ENCODE assay signal across 8 cellular contexts in genomic region chr14:75147423-75148071, GRCh38. TPM values are rescaled to one million over a fixed set of nuclear protein-coding genes. Genes with fewer than 3 reads are reported as not detected.
A peak's percentile ranks its signal among the peaks of the same experiment; 100 is the strongest.
DNase-seq lines count a peak whose midpoint lies in the region; ATAC-seq and FAIRE-seq lines count a peak whose summit lies in the region.

No MANE protein-coding gene starts in this region.

- H2AFZ ChIP-seq in GM23248 = no peak overlapping the region

- 54 to 64% methylated on average over 13 of the region's 13 CpGs for WGBS in GM23248 (ENCODE audit: low coverage in 1 of 2, low lambda C conversion rate in 2 of 2, missing lambda C conversion rate in 2 of 2), 2 experiments

- no peaks in the 10 kb centered on the region for H3K9me3 Mint-ChIP-seq in activated CD8-positive, alpha-beta T cell treated with anti-CD3 and anti-CD28 coated beads, Interleukin-2, amount 10 ng/mL, durations not matched to agents 7 days and 5 days (ENCODE audit: insufficient read depth)
- no peaks in the 10 kb centered on the region for H3K9me3 Mint-ChIP-seq in activated T-helper 2 cell treated with anti-CD3 and anti-CD28 coated beads, Interferon-gamma antibody, Interleukin-2, Interleukin-4, amounts not matched to agents 10 μg/mL and 5 μg/mL and 100 μg/mL, durations not matched to agents 14 hours and 24 hours and 36 hours

- DNase-seq in GM23248 = peak; percentile 84
- peak; percentile 47 for DNase-seq in activated CD8-positive, alpha-beta T cell treated with anti-CD3 and anti-CD28 coated beads, Interleukin-2, amount 10 ng/mL, durations not matched to agents 7 days and 5 days
- DNase-seq in head of caudate nucleus = peak; percentile 43 to 94 (median 83)
- DNase-seq in nucleus accumbens (lab: John Stamatoyannopoulos, UW) = peak; percentile 35 to 94 (median 83)
- DNase-seq in activated T-helper 2 cell treated with anti-CD3 and anti-CD28 coated beads, Interferon-gamma antibody, Interleukin-2, Interleukin-4, amounts not matched to agents 10 μg/mL and 5 μg/mL and 100 μg/mL, durations not matched to agents 14 hours and 24 hours and 36 hours (ENCODE audit: low spot score) = no peak
- DNase-seq in GM19239 (ENCODE audit: insufficient read length, low spot score) = no peak
- DNase-seq in cerebellar nuclear complex (lab: John Stamatoyannopoulos, UW) = no peak

- H3F3A ChIP-seq in GM23248 (ENCODE audit: insufficient read depth) = peaks cover 20% of the 10 kb centered on the region

- H3K27me3 Mint-ChIP-seq in activated CD8-positive, alpha-beta T cell treated with anti-CD3 and anti-CD28 coated beads, Interleukin-2, amount 10 ng/mL, durations not matched to agents 7 days and 5 days (ENCODE audit: low read depth) = no peaks in the 10 kb centered on the region
- H3K27me3 Mint-ChIP-seq in activated T-helper 2 cell treated with anti-CD3 and anti-CD28 coated beads, Interferon-gamma antibody, Interleukin-2, Interleukin-4, amounts not matched to agents 10 μg/mL and 5 μg/mL and 100 μg/mL, durations not matched to agents 14 hours and 24 hours and 36 hours (ENCODE audit: low read depth) = no peaks in the 10 kb centered on the region

- no peak for FAIRE-seq in GM19239 (lab: Jason Lieb, UNC)

- in situ Hi-C loops in GM23248 (cut with MboI) = loop anchor here (25.0 kb wide), 1 partner anchor 315 kb away; no protein-coding TSS in a partner anchor

- peak overlapping the region; percentile 20 for H3K4me2 ChIP-seq in GM23248 (ENCODE audit: unreplicated experiment)

- no peak overlapping the region for H3K4me3 Mint-ChIP-seq in activated CD8-positive, alpha-beta T cell treated with anti-CD3 and anti-CD28 coated beads, Interleukin-2, amount 10 ng/mL, durations not matched to agents 7 days and 5 days
- no peak overlapping the region for H3K4me3 Mint-ChIP-seq in activated T-helper 2 cell treated with anti-CD3 and anti-CD28 coated beads, Interferon-gamma antibody, Interleukin-2, Interleukin-4, amounts not matched to agents 10 μg/mL and 5 μg/mL and 100 μg/mL, durations not matched to agents 14 hours and 24 hours and 36 hours (ENCODE audit: low read depth)

- CTCF ChIA-PET in activated CD8-positive, alpha-beta T cell treated with anti-CD3 and anti-CD28 coated beads, Interleukin-2, amount 10 ng/mL, durations not matched to agents 7 days and 5 days (lab: Charles Lee) = interaction anchor here (1.0 to 1.1 kb wide), 2 partner anchors 15 to 148 kb away, joined by 3 read pairs; no protein-coding TSS in a partner anchor

- peaks cover 98% of the 10 kb centered on the region for H3K79me2 ChIP-seq in GM23248 (ENCODE audit: insufficient read depth)

- peaks cover 45% of the 10 kb centered on the region for H3K4me1 Mint-ChIP-seq in activated CD8-positive, alpha-beta T cell treated with anti-CD3 and anti-CD28 coated beads, Interleukin-2, amount 10 ng/mL, durations not matched to agents 7 days and 5 days (ENCODE audit: low read depth)
- peaks cover 50% of the 10 kb centered on the region for H3K4me1 Mint-ChIP-seq in activated T-helper 2 cell treated with anti-CD3 and anti-CD28 coated beads, Interferon-gamma antibody, Interleukin-2, Interleukin-4, amounts not matched to agents 10 μg/mL and 5 μg/mL and 100 μg/mL, durations not matched to agents 14 hours and 24 hours and 36 hours (ENCODE audit: low read depth)

- peak; percentile 67 for ATAC-seq in activated CD8-positive, alpha-beta T cell treated with anti-CD3 and anti-CD28 coated beads, Interleukin-2, amount 10 ng/mL, durations not matched to agents 7 days and 5 days
- ATAC-seq in HG03520 (IDR thresholded peaks at IDR 0.05; ENCODE audit: unreplicated experiment) = no peak

- H3K27ac ChIP-seq in GM23248 = peak overlapping the region; percentile 89

- no peaks in the 10 kb centered on the region for H3K27me3 ChIP-seq in GM23248 (replicated peaks; ENCODE audit: insufficient read depth)

- POLR2A ChIA-PET in activated CD8-positive, alpha-beta T cell treated with anti-CD3 and anti-CD28 coated beads, Interleukin-2, amount 10 ng/mL, durations not matched to agents 7 days and 5 days (lab: Charles Lee) = no interaction called here

- no peaks in the 10 kb centered on the region for H3K9me2 ChIP-seq in GM23248 (ENCODE audit: insufficient read depth)

- peaks cover 26% of the 10 kb centered on the region for H3K36me3 ChIP-seq in GM23248 (ENCODE audit: low read depth)

- H3K4me1 ChIP-seq in GM23248 (ENCODE audit: insufficient read depth) = peaks cover 16% of the 10 kb centered on the region

- H3K9ac ChIP-seq in GM23248 = peak overlapping the region; percentile 66

- no peak overlapping the region for H3K4me3 ChIP-seq in GM23248

- intact Hi-C loops in head of caudate nucleus (cut with DNase I) = no loop called here
- intact Hi-C loops in activated T-helper 2 cell treated with anti-CD3 and anti-CD28 coated beads, Interferon-gamma antibody, Interleukin-2, Interleukin-4, amounts not matched to agents 10 μg/mL and 5 μg/mL and 100 μg/mL, durations not matched to agents 14 hours and 24 hours and 36 hours (cut with micrococcal nuclease) = no loop called here

- H3K9me3 ChIP-seq in GM23248 (ENCODE audit: low read depth) = no peaks in the 10 kb centered on the region

- H4K20me1 ChIP-seq in GM23248 (ENCODE audit: insufficient read depth) = 0 out of 2 replicates have a peak, but pooled peaks cover 3% of the 10 kb centered on the region

- H3K36me3 Mint-ChIP-seq in activated CD8-positive, alpha-beta T cell treated with anti-CD3 and anti-CD28 coated beads, Interleukin-2, amount 10 ng/mL, durations not matched to agents 7 days and 5 days (ENCODE audit: low read depth) = peaks cover 51% of the 10 kb centered on the region
- H3K36me3 Mint-ChIP-seq in activated T-helper 2 cell treated with anti-CD3 and anti-CD28 coated beads, Interferon-gamma antibody, Interleukin-2, Interleukin-4, amounts not matched to agents 10 μg/mL and 5 μg/mL and 100 μg/mL, durations not matched to agents 14 hours and 24 hours and 36 hours (ENCODE audit: low read depth) = peaks cover 71% of the 10 kb centered on the region

- no peak overlapping the region for H3K27ac Mint-ChIP-seq in activated CD8-positive, alpha-beta T cell treated with anti-CD3 and anti-CD28 coated beads, Interleukin-2, amount 10 ng/mL, durations not matched to agents 7 days and 5 days
- H3K27ac Mint-ChIP-seq in activated T-helper 2 cell treated with anti-CD3 and anti-CD28 coated beads, Interferon-gamma antibody, Interleukin-2, Interleukin-4, amounts not matched to agents 10 μg/mL and 5 μg/mL and 100 μg/mL, durations not matched to agents 14 hours and 24 hours and 36 hours = no peak overlapping the region

RNA-seq across cellular contexts. Expression of gene NEK9, which starts 20.7 kb away (rescaled TPM):
- 27.6 and 41.0 TPM in 2 replicates for total RNA-seq in GM23248 (2014; rRNA removed; shearing (Covaris generic))
- 41.2 and 47.6 TPM in 2 replicates for polyA plus RNA-seq in GM23248 (2016; fragmentation: Nextera tagmentation; extraction: Ambion mirVana)
- total RNA-seq in activated CD8-positive, alpha-beta T cell treated with anti-CD3 and anti-CD28 coated beads, Interleukin-2, amount 10 ng/mL, durations not matched to agents 7 days and 5 days = 10 to 100 TPM; 73.7 to 80.0 TPM
- 58.1 and 69.8 TPM in 2 replicates for total RNA-seq in activated T-helper 2 cell treated with anti-CD3 and anti-CD28 coated beads, Interferon-gamma antibody, Interleukin-2, Interleukin-4, amounts not matched to agents 10 μg/mL and 5 μg/mL and 100 μg/mL, durations not matched to agents 14 hours and 24 hours and 36 hours

RNA-seq across cellular contexts. Expression of gene TMED10, which starts 28.9 kb away (rescaled TPM):
- total RNA-seq in GM23248 (2014; rRNA removed; shearing (Covaris generic)) = 359 and 363 TPM in 2 replicates
- 540 and 553 TPM in 2 replicates for polyA plus RNA-seq in GM23248 (2016; fragmentation: Nextera tagmentation; extraction: Ambion mirVana)
- total RNA-seq in activated CD8-positive, alpha-beta T cell treated with anti-CD3 and anti-CD28 coated beads, Interleukin-2, amount 10 ng/mL, durations not matched to agents 7 days and 5 days = 100 to 1,000 TPM; 177 to 188 TPM
- total RNA-seq in activated T-helper 2 cell treated with anti-CD3 and anti-CD28 coated beads, Interferon-gamma antibody, Interleukin-2, Interleukin-4, amounts not matched to agents 10 μg/mL and 5 μg/mL and 100 μg/mL, durations not matched to agents 14 hours and 24 hours and 36 hours = 231 and 248 TPM in 2 replicates

Comparison
In these comparisons a context has a peak if more than half of its experiments do, and no peak if none do; other contexts are left out.
1. DNase-seq: peak in GM23248 (single experiment), activated CD8-positive, alpha-beta T cell treated with anti-CD3 and anti-CD28 coated beads, Interleukin-2, amount 10 ng/mL, durations not matched to agents 7 days and 5 days (single experiment), head of caudate nucleus (42 of 42) and nucleus accumbens (56 of 56); none in activated T-helper 2 cell treated with anti-CD3 and anti-CD28 coated beads, Interferon-gamma antibody, Interleukin-2, Interleukin-4, amounts not matched to agents 10 μg/mL and 5 μg/mL and 100 μg/mL, durations not matched to agents 14 hours and 24 hours and 36 hours (single experiment), GM19239 (single experiment) and cerebellar nuclear complex (0 of 2).